In the genomic region with DNA sequence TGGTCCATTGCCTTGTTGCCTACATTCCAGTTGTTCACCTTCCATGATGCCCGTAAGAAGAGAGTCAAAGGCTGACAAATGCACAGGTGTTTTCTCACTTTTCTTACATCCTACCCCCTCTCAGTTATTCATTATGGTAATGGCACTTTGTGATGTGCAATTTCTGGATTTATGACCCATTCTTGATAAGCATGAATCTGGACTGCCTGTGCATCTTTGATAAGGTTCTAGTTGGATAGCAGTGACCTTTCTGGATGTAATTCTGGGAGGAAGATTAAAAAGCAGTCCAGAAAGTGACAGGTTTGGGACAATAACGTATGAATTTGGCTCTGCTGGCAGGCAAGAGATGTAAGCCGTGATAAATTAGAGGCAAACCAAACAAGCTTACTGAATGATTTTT, we compare ENCODE assay signal across 5 cellular contexts.
"Had no signal": no experiment of that assay in that cellular context is flagged by ENCODE, and none has a peak within 500 bp of the region (broad histone marks: within the 10 kb centered on the region; RNA-seq: fewer than 3 reads in every experiment).

No MANE protein-coding gene starts in this region.

- H3K27ac ChIP-seq: HL-60 had no signal

- ATAC-seq: HepG2 had no signal

- FAIRE-seq: HepG2, HTR-8/SVneo had no signal

- DNase-seq: IMR-90, KBM-7 had no signal
